ENCODE assay signal across 7 cellular contexts in genomic region chr22:42813501-42813900, GRCh38.
"Had no signal": no experiment of that assay in that cellular context is flagged by ENCODE, and none has a peak within 500 bp of the region (broad histone marks: within the 10 kb centered on the region; RNA-seq: fewer than 3 reads in every experiment).

No MANE protein-coding gene starts in this region.

- H3K9me3 ChIP-seq: sigmoid colon had no signal

- H3K4me3 ChIP-seq: sigmoid colon had no signal

- H3K27me3 ChIP-seq: sigmoid colon had no signal

- H3K27ac ChIP-seq: epithelial cell of prostate, sigmoid colon had no signal

- DNase-seq: activated CD4-positive, CD25-positive, alpha-beta regulatory T cell treated with anti-CD3 and anti-CD28 coated beads, Interleukin-2, amount 50 U/mL, for 72 hours; activated naive CD4-positive, alpha-beta T cell treated with Interleukin-2 at 50 U/mL for 16 hours; aorta; natural killer cell; sigmoid colon; stimulated activated CD4-positive, alpha-beta T cell treated with anti-CD3 and anti-CD28 coated beads, Interleukin-1b, Interleukin-23, amount 100 ng/mL, for 48 hours had no signal

- ATAC-seq: natural killer cell had no signal
